In the genomic region with DNA sequence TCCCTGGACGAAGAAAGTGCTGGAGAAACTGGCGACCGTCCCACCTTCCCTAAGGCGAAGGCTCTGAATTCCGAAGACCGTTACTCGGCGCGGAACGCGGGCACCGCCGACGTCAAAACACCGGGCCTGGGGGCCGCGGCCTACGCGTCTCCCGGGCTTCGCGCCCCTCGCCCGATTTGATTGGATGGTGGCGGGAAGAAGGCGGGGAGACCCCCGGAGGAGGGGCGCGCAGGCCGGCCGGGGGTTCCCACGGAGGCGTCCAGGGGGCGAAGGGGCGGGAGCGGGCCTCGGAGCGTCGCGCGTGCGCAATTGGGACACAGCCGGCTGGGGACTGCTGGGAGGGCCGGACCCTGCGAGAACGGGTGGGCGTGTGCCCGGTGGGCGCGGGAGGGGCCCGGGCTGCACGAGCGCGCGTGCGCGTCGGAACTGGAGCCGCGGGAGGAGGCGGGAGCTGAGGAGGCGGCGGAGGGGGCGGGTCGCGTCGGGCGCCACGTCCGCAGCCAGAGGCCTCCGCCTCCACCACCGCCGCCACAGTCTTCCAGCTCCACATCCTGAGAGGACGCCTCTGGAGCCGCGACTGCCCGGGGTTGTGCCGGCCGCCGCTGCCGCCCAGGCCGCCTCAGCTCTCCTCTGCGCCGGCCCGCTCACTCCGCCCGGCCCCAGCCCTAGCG, we compare ENCODE assay signal across 8 cellular contexts. TPM values are rescaled to one million over a fixed set of nuclear protein-coding genes. Genes with fewer than 3 reads are reported as not detected.
DNase-seq lines count a peak whose midpoint lies in the region; ATAC-seq and TF ChIP-seq lines count a peak whose summit lies in the region.

A gene (plus strand): TSS at position 531 of the 671 bp plus-strand sequence. CDS start 11,210 bp downstream, outside the sequence.

- peaks cover 36% of the 10 kb centered on the region for H3K4me1 Mint-ChIP-seq in chondrocyte (ENCODE audit: low read depth)

- in situ Hi-C loops in GM18951 (cut with MboI; ENCODE audit: low sequenced_read_pairs, unreplicated experiment) = no loop called here

- TF ChIP-seq CTCF in AG09319 (IDR thresholded peaks at IDR 0.05; ENCODE audit: low read depth, low read length) (no peak), chondrocyte (IDR thresholded peaks at IDR 0.05) (no peak), kidney epithelial cell (IDR thresholded peaks at IDR 0.05; ENCODE audit: insufficient read depth, low read length, poor library complexity, severe bottlenecking) (no peak)

- H3K4me3 Mint-ChIP-seq in chondrocyte (ENCODE audit: unreplicated experiment) = peak within 1 kb of the TSS; percentile 99

- no peaks in the 10 kb centered on the region for H3K27me3 ChIP-seq in kidney epithelial cell (ENCODE audit: control insufficient read depth, insufficient read depth, low read length)

- peak; percentile 77 for ATAC-seq in HG03175 (IDR thresholded peaks at IDR 0.05; ENCODE audit: unreplicated experiment)

- no peaks in the 10 kb centered on the region for H3K27me3 Mint-ChIP-seq in chondrocyte (ENCODE audit: low read depth)

- no peaks in the 10 kb centered on the region for H3K36me3 ChIP-seq in kidney epithelial cell (ENCODE audit: control insufficient read depth, insufficient read depth, low read length)

- peaks cover 4% of the 10 kb centered on the region for H3K36me3 Mint-ChIP-seq in chondrocyte (ENCODE audit: low read depth)

- H3K4me3 ChIP-seq in kidney epithelial cell (ENCODE audit: low read depth, low read length) = peak within 1 kb of the TSS; percentile 87

- no peaks in the 10 kb centered on the region for H3K9me3 Mint-ChIP-seq in chondrocyte (ENCODE audit: low read depth)

- H3K27ac Mint-ChIP-seq in chondrocyte (ENCODE audit: unreplicated experiment) = peak within 1 kb of the TSS; percentile 100

- DNase-seq in AG09319 (ENCODE audit: extremely low read depth, low read depth) (peak; percentile 95), NCI-H226 (peak; percentile 88), chondrocyte (ENCODE audit: low spot score) (peak; percentile 99), kidney epithelial cell (ENCODE audit: low read depth) (peak; percentile 63)
- peak; percentile 77 to 82 for DNase-seq in activated CD4-positive, alpha-beta T cell treated with anti-CD3 and anti-CD28 coated beads for 24 hours (ENCODE audit: low read depth in 2 of 2)
- DNase-seq in stimulated activated CD4-positive, alpha-beta T cell treated with anti-CD3 and anti-CD28 coated beads, Interleukin-15, amount 100 ng/mL, for 24 hours = peak; percentile 92

- peak; percentile 82 for TF ChIP-seq POLR2A in GM18951 (IDR thresholded peaks at IDR 0.05; ENCODE audit: extremely low read depth, insufficient read depth, insufficient read length)

RNA-seq across cellular contexts. Expression of the gene that starts here (rescaled TPM):
- total RNA-seq in chondrocyte = 135 to 172 TPM (median 139 TPM) in 3 replicates
- total RNA-seq in kidney epithelial cell = 29.6 and 30.3 TPM in 2 replicates

Comparison
In these comparisons a context has a peak if more than half of its experiments do, and no peak if none do; other contexts are left out.
1. Peak in every context shown above with its lines: DNase-seq, ATAC-seq and H3K4me3 ChIP-seq.